ENCODE assay signal across 8 cellular contexts in the genomic region with DNA sequence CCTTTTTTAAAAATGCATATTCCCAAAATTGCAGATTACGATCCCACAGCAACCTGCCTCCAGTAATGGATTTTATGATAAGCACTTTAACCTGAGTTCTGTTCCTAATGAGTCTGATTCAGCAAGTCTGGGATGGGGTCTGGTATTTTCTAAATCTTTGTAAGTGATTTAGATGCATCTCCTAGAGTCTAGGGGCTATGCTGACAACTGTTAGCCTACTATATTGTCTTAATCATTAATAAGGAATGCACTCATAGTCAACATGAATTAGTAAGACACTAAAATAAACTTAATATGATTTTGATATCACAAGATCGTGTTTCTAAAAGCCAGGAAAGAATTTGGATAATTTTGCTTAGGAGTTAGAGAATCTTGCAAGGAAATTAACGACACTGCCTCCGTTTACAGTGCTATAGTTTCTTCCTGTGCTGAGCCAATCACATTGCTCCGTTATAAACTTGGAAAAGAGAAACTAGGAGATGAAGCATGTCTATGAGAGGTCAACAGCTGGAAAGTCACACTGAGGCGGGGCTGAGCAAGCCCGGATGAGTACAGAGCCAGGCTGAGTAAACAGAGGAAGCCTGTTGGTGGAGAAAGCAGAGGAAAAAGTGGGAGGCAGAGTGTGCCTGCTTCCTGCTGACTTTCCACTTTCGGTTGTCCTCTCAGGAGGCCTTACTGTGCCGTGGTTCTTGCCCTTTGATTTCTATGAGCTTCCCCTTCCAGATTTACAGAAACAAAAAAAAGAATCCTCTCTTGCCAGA. TPM values are rescaled to one million over a fixed set of nuclear protein-coding genes. Genes with fewer than 3 reads are reported as not detected.
DNase-seq lines count a peak whose midpoint lies in the region; ATAC-seq, FAIRE-seq and TF ChIP-seq lines count a peak whose summit lies in the region.

No MANE protein-coding gene starts in this region.

- BruUV-seq in GM12878 (replicated peaks; lab: Mats Ljungman, UMichigan), result no TSS peak

- peaks cover 74% of the 10 kb centered on the region for H3K4me1 Mint-ChIP-seq in CD14-positive monocyte

- H3K27me3 Mint-ChIP-seq in CD14-positive monocyte (ENCODE audit: low read depth in 3 of 3), result peaks cover 0 to 3% (median 0%) of the 10 kb centered on the region in 3 donors

- SMC1A ChIA-PET in GM12878 (lab: Charles Lee; ENCODE audit: uncharacterized antibody, unreplicated experiment), result interaction anchor here (4.5 kb wide), 1 partner anchor 10 kb away, joined by 54 read pairs; no protein-coding TSS in a partner anchor

- H3K4me2 ChIP-seq in GM12878 (ENCODE audit: control insufficient read depth, insufficient read depth) (peak overlapping the region; percentile 61), smooth muscle cell (peak overlapping the region; percentile 80)

- H3K9me3 Mint-ChIP-seq in CD14-positive monocyte, result no peaks in the 10 kb centered on the region

- FAIRE-seq in GM12878 (lab: Jason Lieb, UNC), result no peak

- ATAC-seq in GM12878, result no peak
- ATAC-seq in GM19455 (IDR thresholded peaks at IDR 0.05; ENCODE audit: unreplicated experiment), result no peak

- CTCF ChIA-PET in GM12878 (lab: Yijun Ruan, JAX), result interaction anchor here (0.6 to 6.0 kb wide), 3 partner anchors 9 to 276 kb away, joined by 4 to 38 read pairs (median 37); no protein-coding TSS in a partner anchor

- peak overlapping the region; percentile 66 to 75 for H3K4me3 Mint-ChIP-seq in CD14-positive monocyte

- H3K27ac ChIP-seq in GM12878 (ENCODE audit: control insufficient read depth, insufficient read depth), result no peak overlapping the region
- peak overlapping the region; percentile 96 for H3K27ac ChIP-seq in smooth muscle cell (ENCODE audit: low read depth)

- H3K4me1 ChIP-seq in GM12878 (ENCODE audit: control insufficient read depth, insufficient read depth, low read length), result peaks cover 23% of the 10 kb centered on the region
- H3K4me1 ChIP-seq in smooth muscle cell (ENCODE audit: low read depth), result peaks cover 57% of the 10 kb centered on the region

- H4K20me1 ChIP-seq in GM12878 (ENCODE audit: control insufficient read depth, insufficient read depth) (no peaks in the 10 kb centered on the region), smooth muscle cell (ENCODE audit: low read depth) (peaks cover 42% of the 10 kb centered on the region)

- H3K9ac ChIP-seq in GM12878 (ENCODE audit: control insufficient read depth, insufficient read depth, low read length) (no peak overlapping the region), smooth muscle cell (ENCODE audit: low read depth) (peak overlapping the region; percentile 80)

- intact Hi-C loops in CD14-positive monocyte (cut with micrococcal nuclease), result no loop called here
- intact Hi-C loops in GM12878 (cut with micrococcal nuclease; ENCODE audit: unreplicated experiment), result no loop called here

- H2AFZ ChIP-seq in GM12878 (ENCODE audit: control insufficient read depth, low read depth, low read length), result no peak overlapping the region
- no peak overlapping the region for H2AFZ ChIP-seq in smooth muscle cell (ENCODE audit: low read depth)

- H3K9me3 ChIP-seq in GM12878 (replicated peaks; ENCODE audit: control insufficient read depth, insufficient read depth, low read length), result no peaks in the 10 kb centered on the region
- H3K9me3 ChIP-seq in smooth muscle cell (replicated peaks; ENCODE audit: low read depth), result no peaks in the 10 kb centered on the region

- RAD21 ChIA-PET in GM12878 (lab: Charles Lee; ENCODE audit: unreplicated experiment), result interaction anchor here (4.7 kb wide), 1 partner anchor 8 kb away, joined by 22 read pairs; no protein-coding TSS in a partner anchor

- H3K27me3 ChIP-seq in GM12878 (replicated peaks in 1 of 2; ENCODE audit: control insufficient read depth in 2 of 2, insufficient read depth in 2 of 2, low read length in 1 of 2) (no peaks in the 10 kb centered on the region), smooth muscle cell (ENCODE audit: low read depth) (no peaks in the 10 kb centered on the region)

- peaks cover 13% of the 10 kb centered on the region for H3F3A ChIP-seq in smooth muscle cell (ENCODE audit: low read depth)

- no peak for TF ChIP-seq EP300 in GM12878 (IDR thresholded peaks at IDR 0.05; ENCODE audit: borderline replicate concordance in 1 of 2, control insufficient read depth in 1 of 2, low read depth in 2 of 2, low read length in 2 of 2)

- H3K4me3 ChIP-seq in GM12878, result no peak overlapping the region
- peak overlapping the region; percentile 36 for H3K4me3 ChIP-seq in smooth muscle cell

- 54% methylated on average over 9 of the region's 9 CpGs for WGBS in GM12878 (ENCODE audit: insufficient coverage, insufficient replicate concordance, low lambda C conversion rate, missing lambda C conversion rate)
- 43% methylated on average over 9 of the region's 9 CpGs for WGBS in smooth muscle cell (ENCODE audit: low lambda C conversion rate)

- DNase-seq in CD14-positive monocyte (ENCODE audit: low spot score), result no peak
- DNase-seq in NCI-H1694 treated with DMSO at 0.1 percent for 48 hours (lab: John Stamatoyannopoulos, UW), result peak; percentile 48
- no peak for DNase-seq in GM12878 (ENCODE audit: low read depth, low spot score)
- peak; percentile 91 for DNase-seq in iris pigment epithelial cell (ENCODE audit: low read depth)
- no peak for DNase-seq in smooth muscle cell (lab: John Stamatoyannopoulos, UW; ENCODE audit: unreplicated experiment)
- no peak for DNase-seq in activated effector memory CD4-positive, alpha-beta T cell treated with anti-CD3 and anti-CD28 coated beads, Interleukin-2, amount 50 U/mL, for 16 hours
- no peak for DNase-seq in activated naive CD4-positive, alpha-beta T cell treated with anti-CD3 and anti-CD28 coated beads, Interleukin-2, amount 50 U/mL, for 16 hours

- no peak for TF ChIP-seq POLR2A in GM12878 (IDR thresholded peaks at IDR 0.05; ENCODE audit: low read depth, low read length)

- H3K36me3 ChIP-seq in GM12878 (ENCODE audit: control insufficient read depth in 2 of 2, insufficient read depth in 2 of 2, low read length in 1 of 2) (no peaks in the 10 kb centered on the region), smooth muscle cell (ENCODE audit: low read depth) (no peaks in the 10 kb centered on the region)

- POLR2A ChIA-PET in GM12878 (lab: Charles Lee), result no interaction called here

- H3K27ac Mint-ChIP-seq in CD14-positive monocyte, result peak overlapping the region; percentile 81 to 95 (median 89)

- no peak for TF ChIP-seq CTCF in CD14-positive monocyte (IDR thresholded peaks at IDR 0.05)
- no peak for TF ChIP-seq CTCF in GM12878 (IDR thresholded peaks at IDR 0.05 in 2 of 3, conservative IDR thresholded peaks at IDR 0.05 in 1 of 3; ENCODE audit: control insufficient read depth in 2 of 3, extremely low read depth in 1 of 3, insufficient read depth in 1 of 3, low read depth in 3 of 3, low read length in 3 of 3)
- TF ChIP-seq CTCF in smooth muscle cell (IDR thresholded peaks at IDR 0.05; ENCODE audit: borderline replicate concordance, insufficient read depth, poor library complexity, severe bottlenecking), result no peak

- peaks cover 3% of the 10 kb centered on the region for H3K79me2 ChIP-seq in GM12878 (ENCODE audit: control insufficient read depth, insufficient read depth, low read length)
- peaks cover 96% of the 10 kb centered on the region for H3K79me2 ChIP-seq in smooth muscle cell (ENCODE audit: low read depth)

- H3K36me3 Mint-ChIP-seq in CD14-positive monocyte, result peaks cover 3 to 5% of the 10 kb centered on the region in 2 donors

- in situ Hi-C loops in GM12878 (cut with MboI), result no loop called here

- no peak for TF ChIP-seq RAD21 in GM12878 (IDR thresholded peaks at IDR 0.05; ENCODE audit: insufficient read depth, low read depth, low read length)

RNA-seq across cellular contexts. Expression of a gene that starts 5.4 kb away (rescaled TPM):
- 10 to 100 TPM; 53.5 to 73.0 TPM for polyA plus RNA-seq in CD14-positive monocyte
- 11.8 and 13.3 TPM in 2 replicates for total RNA-seq in GM12878 (2013; cell fraction: nucleolus; rRNA removed)
- 10.7 and 11.9 TPM in 2 replicates for total RNA-seq in GM12878 (2014; rRNA removed)
- total RNA-seq in GM12878 (2014; rRNA removed; fragmentation: Illumina TruSeq; extraction: Trizol), result 9.2 and 9.5 TPM in 2 replicates
- total RNA-seq in GM12878 (2021), result 6.2 and 8.4 TPM in 2 replicates
- polyA plus RNA-seq in GM12878 (2011; ENCODE audit: low read depth), result 20.3 TPM
- polyA plus RNA-seq in GM12878 (2011; rRNA removed), result 9.9 and 10.9 TPM in 2 replicates
- polyA plus RNA-seq in GM12878 (2011; cell fraction: cytosol; rRNA removed), result 4.6 and 5.0 TPM in 2 replicates
- 5.7 and 6.6 TPM in 2 replicates for polyA plus RNA-seq in GM12878 (2011; cell fraction: nucleus; rRNA removed)
- polyA plus RNA-seq in GM12878 (2012), result 12.4 and 14.6 TPM in 2 replicates
- polyA plus RNA-seq in GM12878 (2014; fragmentation: Illumina TruSeq; extraction: Trizol), result 9.7 and 10.3 TPM in 2 replicates
- 1 to 10 TPM; 2.1 to 3.7 TPM for polyA plus RNA-seq in GM12878 (2014; fragmentation: Nextera tagmentation; extraction: Ambion mirVana)
- polyA plus RNA-seq in GM12878 (2014; rRNA removed), result 5.6 and 6.7 TPM in 2 replicates
- 10 to 100 TPM; 11.5 to 11.7 TPM for polyA plus RNA-seq in GM12878 (2016; fragmentation: Nextera tagmentation; extraction: Ambion mirVana)
- polyA minus RNA-seq in GM12878 (2011; rRNA and poly(A)+ RNA removed), result 19.4 and 25.1 TPM in 2 replicates
- 4.1 TPM in 2 replicates for polyA minus RNA-seq in GM12878 (2011; cell fraction: cytosol; rRNA and poly(A)+ RNA removed)
- polyA minus RNA-seq in GM12878 (2011; cell fraction: nucleus; rRNA and poly(A)+ RNA removed), result 6.2 and 15.4 TPM in 2 replicates
- 266 and 270 TPM in 2 replicates for total RNA-seq in smooth muscle cell
- 160 and 162 TPM in 2 replicates for polyA plus RNA-seq in smooth muscle cell

RNA-seq across cellular contexts. Expression of a gene that starts 43.3 kb away (rescaled TPM):
- not detected for polyA plus RNA-seq in CD14-positive monocyte
- total RNA-seq in GM12878 (2013; cell fraction: nucleolus; rRNA removed), result not detected in 2 replicates
- total RNA-seq in GM12878 (2014; rRNA removed), result not detected in 2 replicates
- total RNA-seq in GM12878 (2014; rRNA removed; fragmentation: Illumina TruSeq; extraction: Trizol), result not detected in 2 replicates
- total RNA-seq in GM12878 (2021), result not detected in 2 replicates
- polyA plus RNA-seq in GM12878 (2011; ENCODE audit: low read depth), result not detected
- not detected in 2 replicates for polyA plus RNA-seq in GM12878 (2011; rRNA removed)
- not detected in 2 replicates for polyA plus RNA-seq in GM12878 (2011; cell fraction: cytosol; rRNA removed)
- not detected in 2 replicates for polyA plus RNA-seq in GM12878 (2011; cell fraction: nucleus; rRNA removed)
- 0.11 TPM in 1 of 2 replicates, not detected in the other for polyA plus RNA-seq in GM12878 (2012)
- not detected in 2 replicates for polyA plus RNA-seq in GM12878 (2014; fragmentation: Illumina TruSeq; extraction: Trizol)
- under 1 TPM in 1 of 2 experiments, not detected in 1; 0.03 TPM for polyA plus RNA-seq in GM12878 (2014; fragmentation: Nextera tagmentation; extraction: Ambion mirVana)
- not detected in 2 replicates for polyA plus RNA-seq in GM12878 (2014; rRNA removed)
- polyA plus RNA-seq in GM12878 (2016; fragmentation: Nextera tagmentation; extraction: Ambion mirVana), result not detected
- not detected in 2 replicates for polyA minus RNA-seq in GM12878 (2011; rRNA and poly(A)+ RNA removed)
- not detected in 2 replicates for polyA minus RNA-seq in GM12878 (2011; cell fraction: cytosol; rRNA and poly(A)+ RNA removed)
- polyA minus RNA-seq in GM12878 (2011; cell fraction: nucleus; rRNA and poly(A)+ RNA removed), result not detected in 2 replicates
- 0.63 and 1.8 TPM in 2 replicates for total RNA-seq in smooth muscle cell
- 0.73 and 3.5 TPM in 2 replicates for polyA plus RNA-seq in smooth muscle cell

RNA-seq across cellular contexts. Expression of a gene that starts 60.0 kb away (rescaled TPM):
- polyA plus RNA-seq in CD14-positive monocyte (10 to 100 TPM; 16.2 to 25.0 TPM), GM12878 (2011; rRNA removed) (69.0 and 122 TPM in 2 replicates), GM12878 (2014; fragmentation: Illumina TruSeq; extraction: Trizol) (44.1 and 54.6 TPM in 2 replicates), GM12878 (2014; fragmentation: Nextera tagmentation; extraction: Ambion mirVana) (10 to 100 TPM; 17.5 to 27.7 TPM), GM12878 (2014; rRNA removed) (31.1 and 33.6 TPM in 2 replicates), GM12878 (2016; fragmentation: Nextera tagmentation; extraction: Ambion mirVana) (10 to 100 TPM; 43.7 to 44.6 TPM), smooth muscle cell (36.3 and 38.3 TPM in 2 replicates)
- 79.3 and 81.0 TPM in 2 replicates for total RNA-seq in GM12878 (2013; cell fraction: nucleolus; rRNA removed)
- total RNA-seq in GM12878 (2014; rRNA removed) (40.9 and 48.1 TPM in 2 replicates), GM12878 (2014; rRNA removed; fragmentation: Illumina TruSeq; extraction: Trizol) (51.9 and 52.9 TPM in 2 replicates), GM12878 (2021) (37.2 and 39.6 TPM in 2 replicates), smooth muscle cell (52.6 and 61.7 TPM in 2 replicates)
- 13.3 TPM for polyA plus RNA-seq in GM12878 (2011; ENCODE audit: low read depth)
- polyA plus RNA-seq in GM12878 (2011; cell fraction: cytosol; rRNA removed), result 19.6 and 21.1 TPM in 2 replicates
- 31.3 and 38.7 TPM in 2 replicates for polyA plus RNA-seq in GM12878 (2011; cell fraction: nucleus; rRNA removed)
- polyA plus RNA-seq in GM12878 (2012), result 23.0 and 26.3 TPM in 2 replicates
- polyA minus RNA-seq in GM12878 (2011; rRNA and poly(A)+ RNA removed), result 77.8 and 123 TPM in 2 replicates
- polyA minus RNA-seq in GM12878 (2011; cell fraction: cytosol; rRNA and poly(A)+ RNA removed), result 25.5 and 27.8 TPM in 2 replicates
- polyA minus RNA-seq in GM12878 (2011; cell fraction: nucleus; rRNA and poly(A)+ RNA removed), result 17.5 and 20.6 TPM in 2 replicates

Comparison
In these comparisons a context has a peak if more than half of its experiments do, and no peak if none do; other contexts are left out.
1. DNase-seq: peak in NCI-H1694 treated with DMSO at 0.1 percent for 48 hours (single experiment) and iris pigment epithelial cell (single experiment); none in CD14-positive monocyte (single experiment), GM12878 (single experiment), smooth muscle cell (single experiment), activated effector memory CD4-positive, alpha-beta T cell treated with anti-CD3 and anti-CD28 coated beads, Interleukin-2, amount 50 U/mL, for 16 hours (single experiment) and activated naive CD4-positive, alpha-beta T cell treated with anti-CD3 and anti-CD28 coated beads, Interleukin-2, amount 50 U/mL, for 16 hours (single experiment).